ENCODE assay signal across 21 cellular contexts in the genomic region with DNA sequence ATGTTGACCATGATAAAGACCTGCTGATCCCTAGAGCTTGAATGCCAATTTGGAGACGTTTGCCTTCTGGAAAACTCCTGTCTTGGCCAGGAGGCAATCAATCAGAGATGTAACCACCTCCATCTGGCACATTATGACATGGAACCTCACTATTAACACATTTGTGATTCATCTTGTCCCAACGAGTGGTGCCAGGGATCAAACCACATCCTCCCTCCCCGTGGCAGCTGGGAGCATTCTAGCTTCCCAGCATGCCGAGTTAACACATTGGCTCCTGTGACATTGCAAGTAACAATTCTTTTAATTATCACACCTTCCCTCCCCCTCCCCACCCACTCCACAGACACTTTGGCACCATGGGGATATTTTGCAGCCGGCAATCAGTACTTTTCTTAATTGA.
DNase-seq lines count a peak whose midpoint lies in the region; FAIRE-seq and TF ChIP-seq lines count a peak whose summit lies in the region.
"Had no signal": no experiment of that assay in that cellular context is flagged by ENCODE, and none has a peak within 500 bp of the region (broad histone marks: within the 10 kb centered on the region; RNA-seq: fewer than 3 reads in every experiment).

No MANE protein-coding gene starts in this region.

- H3K4me1 ChIP-seq in astrocyte (ENCODE audit: insufficient read depth, low read length) = no peaks in the 10 kb centered on the region
- H3K4me1 ChIP-seq: transverse colon had no signal

- no peaks in the 10 kb centered on the region for H3K4me1 Mint-ChIP-seq in astrocyte (ENCODE audit: low read depth, unreplicated experiment)
- H3K4me1 Mint-ChIP-seq: activated naive CD8-positive, alpha-beta T cell treated with anti-CD3 and anti-CD28 coated beads for 36 hours; memory B cell; nephron had no signal

- H3K4me2 ChIP-seq in astrocyte (ENCODE audit: low read length) = no peak overlapping the region
- H3K4me2 ChIP-seq: hepatocyte, KMS-11 had no signal

- DNase-seq in EH (ENCODE audit: low read depth) (peak; percentile 3), LHCN-M2 (ENCODE audit: low read depth) (peak; percentile 2), astrocyte (ENCODE audit: low read depth) (peak; percentile 58), occipital lobe (lab: John Stamatoyannopoulos, UW) (peak; percentile 3), WERI-Rb-1 (no peak), GM12892 (ENCODE audit: insufficient read length) (no peak)
- DNase-seq in activated T-cell treated with anti-CD3 and anti-CD28 coated beads, Interleukin-2, amount 50 U/mL, for 48 hours = no peak
- DNase-seq: activated CD4-positive, CD25-positive, alpha-beta regulatory T cell treated with anti-CD3 and anti-CD28 coated beads, Interleukin-2, amount 50 U/mL, for 72 hours; activated naive CD8-positive, alpha-beta T cell treated with anti-CD3 and anti-CD28 coated beads for 36 hours; brain microvascular endothelial cell; cortex of kidney; islet precursor cell; NCI-H1092; stimulated activated CD4-positive, alpha-beta T cell treated with anti-CD3 and anti-CD28 coated beads, Interleukin-1b, Interleukin-23, amount 100 ng/mL, for 48 hours; stimulated activated naive CD4-positive, alpha-beta T cell treated with Interleukin-2 at 50 U/mL for 16 hours; transverse colon had no signal

- H3K36me3 Mint-ChIP-seq in astrocyte (ENCODE audit: low read depth, unreplicated experiment) = no peaks in the 10 kb centered on the region
- H3K36me3 Mint-ChIP-seq: activated naive CD8-positive, alpha-beta T cell treated with anti-CD3 and anti-CD28 coated beads for 36 hours; memory B cell had no signal

- H3K4me3 ChIP-seq in astrocyte (ENCODE audit: insufficient read depth, low read depth, low read length) (no peak overlapping the region), WERI-Rb-1 (ENCODE audit: low read depth, low read length) (no peak overlapping the region)
- H3K4me3 ChIP-seq: hepatocyte, transverse colon had no signal

- H3K27ac ChIP-seq in astrocyte (ENCODE audit: low read depth, low read length) = no peak overlapping the region
- H3K27ac ChIP-seq in WERI-Rb-1 = no peak overlapping the region
- H3K27ac ChIP-seq: brain microvascular endothelial cell, hepatocyte, KMS-11, transverse colon had no signal

- no peaks in the 10 kb centered on the region for H3K9me3 Mint-ChIP-seq in astrocyte (ENCODE audit: unreplicated experiment)
- H3K9me3 Mint-ChIP-seq: nephron had no signal

- no peaks in the 10 kb centered on the region for H3K36me3 ChIP-seq in astrocyte (ENCODE audit: insufficient read depth, low read length)
- H3K36me3 ChIP-seq in WERI-Rb-1 = no peaks in the 10 kb centered on the region
- H3K36me3 ChIP-seq: brain microvascular endothelial cell, transverse colon had no signal

- H3K79me2 ChIP-seq in astrocyte (ENCODE audit: insufficient read depth, low read length) = no peaks in the 10 kb centered on the region
- H3K79me2 ChIP-seq: hepatocyte had no signal

- H3K4me3 Mint-ChIP-seq in astrocyte (ENCODE audit: unreplicated experiment) = no peak overlapping the region
- H3K4me3 Mint-ChIP-seq: activated naive CD8-positive, alpha-beta T cell treated with anti-CD3 and anti-CD28 coated beads for 36 hours; memory B cell; nephron had no signal

- no peaks in the 10 kb centered on the region for H4K20me1 ChIP-seq in astrocyte (ENCODE audit: insufficient read depth, low read length)

- H3K27me3 Mint-ChIP-seq in astrocyte (ENCODE audit: low read depth, unreplicated experiment) = peaks cover 7% of the 10 kb centered on the region
- H3K27me3 Mint-ChIP-seq: activated naive CD8-positive, alpha-beta T cell treated with anti-CD3 and anti-CD28 coated beads for 36 hours; memory B cell had no signal

- H3K9ac ChIP-seq in astrocyte (ENCODE audit: low read length) = no peak overlapping the region
- H3K9ac ChIP-seq: KMS-11 had no signal

- TF ChIP-seq CTCF in astrocyte (IDR thresholded peaks at IDR 0.05; ENCODE audit: insufficient read depth, low read depth, low read length) = no peak
- no peak for TF ChIP-seq CTCF in WERI-Rb-1 (IDR thresholded peaks at IDR 0.05; ENCODE audit: low read depth, low read length)

- H2AFZ ChIP-seq in astrocyte (ENCODE audit: low read depth, low read length) = no peak overlapping the region
- H2AFZ ChIP-seq: hepatocyte had no signal

- H3K9me3 ChIP-seq in astrocyte (ENCODE audit: insufficient read depth, low read depth, low read length) (no peaks in the 10 kb centered on the region), WERI-Rb-1 (ENCODE audit: severe bottlenecking) (no peaks in the 10 kb centered on the region)
- H3K9me3 ChIP-seq: transverse colon had no signal

- H3K27ac Mint-ChIP-seq in astrocyte (ENCODE audit: unreplicated experiment) = no peak overlapping the region
- H3K27ac Mint-ChIP-seq: activated naive CD8-positive, alpha-beta T cell treated with anti-CD3 and anti-CD28 coated beads for 36 hours; memory B cell; nephron had no signal

- FAIRE-seq in astrocyte (lab: Jason Lieb, UNC) (no peak), GM12892 (lab: Jason Lieb, UNC) (no peak)
- FAIRE-seq: D721Med had no signal

- H3K27me3 ChIP-seq in astrocyte (ENCODE audit: insufficient read depth, low read length) (no peaks in the 10 kb centered on the region), WERI-Rb-1 (ENCODE audit: insufficient read depth, low read depth, severe bottlenecking) (peaks cover 6% of the 10 kb centered on the region)
- H3K27me3 ChIP-seq: brain microvascular endothelial cell, hepatocyte, transverse colon had no signal

- TF ChIP-seq POLR2A in GM12892 (IDR thresholded peaks at IDR 0.05; ENCODE audit: low read depth, low read length) = no peak

Comparison
In these comparisons a context has a peak if more than half of its experiments do, and no peak if none do; other contexts are left out.
1. DNase-seq: peak in EH (single experiment), LHCN-M2 (single experiment), astrocyte (single experiment) and occipital lobe (single experiment); none in WERI-Rb-1 (single experiment), activated T-cell treated with anti-CD3 and anti-CD28 coated beads, Interleukin-2, amount 50 U/mL, for 48 hours (0 of 2) and GM12892 (single experiment).